In genomic region chr16:70345840-70346239, GRCh38 we compare ENCODE assay signal across 1 cellular context.
TF ChIP-seq lines count a peak whose summit lies in the region.

No MANE protein-coding gene starts in this region.

TF ChIP-seq in endothelial cell of umbilical vein, 7 proteins besides CTCF, POLR2A, EP300 and RAD21:
- no peak for TF ChIP-seq FOS (IDR thresholded peaks at IDR 0.05; ENCODE audit: borderline replicate concordance, insufficient read depth, low read length)
- TF ChIP-seq MYC (IDR thresholded peaks at IDR 0.05; ENCODE audit: low read depth, low read length): no peak
- TF ChIP-seq EZH2 (IDR thresholded peaks at IDR 0.05; ENCODE audit: borderline replicate concordance, low read depth, low read length, severe bottlenecking): no peak
- no peak for TF ChIP-seq POLR2AphosphoS5 (IDR thresholded peaks at IDR 0.05; ENCODE audit: insufficient read depth, low read depth, low read length)
- TF ChIP-seq JUN (IDR thresholded peaks at IDR 0.05; ENCODE audit: borderline replicate concordance, insufficient read depth, insufficient read length, low read depth): no peak
- no peak for TF ChIP-seq GATA2 (IDR thresholded peaks at IDR 0.05; ENCODE audit: insufficient read depth, insufficient read length, low read depth, low read length)
- TF ChIP-seq MAX (IDR thresholded peaks at IDR 0.05; ENCODE audit: insufficient read depth, insufficient read length): no peak
